Comparison of ENCODE assay signal across 20 cellular contexts in genomic region chr4:183321079-183321478, GRCh38. TPM values are rescaled to one million over a fixed set of nuclear protein-coding genes. Genes with fewer than 3 reads are reported as not detected.
DNase-seq lines count a peak whose midpoint lies in the region; ATAC-seq and TF ChIP-seq lines count a peak whose summit lies in the region.
"Had no signal": no experiment of that assay in that cellular context is flagged by ENCODE, and none has a peak within 500 bp of the region (broad histone marks: within the 10 kb centered on the region; RNA-seq: fewer than 3 reads in every experiment).

No MANE protein-coding gene starts in this region.

- H3K4me1 ChIP-seq in right atrium auricular region = no peaks in the 10 kb centered on the region
- H3K4me1 ChIP-seq: spleen, suprapubic skin had no signal

- H3K27ac Mint-ChIP-seq in activated CD8-positive, alpha-beta memory T cell treated with anti-CD3 and anti-CD28 coated beads, Interleukin-2, amount 10 ng/mL, durations not matched to agents 7 days and 5 days = peak overlapping the region; percentile 62
- H3K27ac Mint-ChIP-seq: activated T-helper 2 cell treated with anti-CD3 and anti-CD28 coated beads, Interferon-gamma antibody, Interleukin-2, Interleukin-4, amounts not matched to agents 10 μg/mL and 5 μg/mL and 100 μg/mL, durations not matched to agents 14 hours and 24 hours and 36 hours had no signal

- H3K9me3 Mint-ChIP-seq in activated CD8-positive, alpha-beta memory T cell treated with anti-CD3 and anti-CD28 coated beads, Interleukin-2, amount 10 ng/mL, durations not matched to agents 7 days and 5 days (ENCODE audit: low read depth) = peaks cover 1% of the 10 kb centered on the region
- H3K9me3 Mint-ChIP-seq: activated T-helper 2 cell treated with anti-CD3 and anti-CD28 coated beads, Interferon-gamma antibody, Interleukin-2, Interleukin-4, amounts not matched to agents 10 μg/mL and 5 μg/mL and 100 μg/mL, durations not matched to agents 14 hours and 24 hours and 36 hours had no signal

- DNase-seq in activated CD8-positive, alpha-beta memory T cell treated with anti-CD3 and anti-CD28 coated beads, Interleukin-2, amount 10 ng/mL, durations not matched to agents 7 days and 5 days = no peak
- DNase-seq in activated CD8-positive, alpha-beta memory T cell treated with anti-CD3 and anti-CD28 coated beads, Interleukin-2, amount 50 U/mL, for 4 hours = no peak
- DNase-seq in caudate nucleus (lab: John Stamatoyannopoulos, UW) = no peak
- DNase-seq in stimulated activated CD4-positive, alpha-beta T cell treated with anti-CD3 and anti-CD28 coated beads, Interleukin-15, amount 100 ng/mL, for 24 hours = no peak
- no peak for DNase-seq in right atrium auricular region (ENCODE audit: low spot score)
- DNase-seq: activated CD4-positive, alpha-beta T cell treated with anti-CD3 and anti-CD28 coated beads for 4 hours; NCI-H187 treated with DMSO at 0.1 percent for 48 hours; NCI-H748 treated with DMSO at 0.1 percent for 48 hours; RPMI8226; spleen had no signal

- H3K27ac ChIP-seq in caudate nucleus (ENCODE audit: low read depth, low read length) (peak overlapping the region; percentile 81), temporal lobe (ENCODE audit: low read depth, low read length) (peak overlapping the region; percentile 19), right atrium auricular region (no peak overlapping the region)
- H3K27ac ChIP-seq: spleen, suprapubic skin had no signal

- H3K4me3 Mint-ChIP-seq in activated CD8-positive, alpha-beta memory T cell treated with anti-CD3 and anti-CD28 coated beads, Interleukin-2, amount 10 ng/mL, durations not matched to agents 7 days and 5 days = no peak overlapping the region

- CTCF ChIA-PET in activated CD8-positive, alpha-beta memory T cell treated with anti-CD3 and anti-CD28 coated beads, Interleukin-2, amount 10 ng/mL, durations not matched to agents 7 days and 5 days (lab: Charles Lee) = no interaction called here

- H3K36me3 ChIP-seq in right atrium auricular region = no peaks in the 10 kb centered on the region

- H3K27me3 ChIP-seq in right atrium auricular region = no peaks in the 10 kb centered on the region
- H3K27me3 ChIP-seq: spleen, suprapubic skin had no signal

- H3K4me1 Mint-ChIP-seq in activated CD8-positive, alpha-beta memory T cell treated with anti-CD3 and anti-CD28 coated beads, Interleukin-2, amount 10 ng/mL, durations not matched to agents 7 days and 5 days = peaks cover 9% of the 10 kb centered on the region

- peaks cover 14% of the 10 kb centered on the region for H3K27me3 Mint-ChIP-seq in activated CD8-positive, alpha-beta memory T cell treated with anti-CD3 and anti-CD28 coated beads, Interleukin-2, amount 10 ng/mL, durations not matched to agents 7 days and 5 days

- no peaks in the 10 kb centered on the region for H3K9me3 ChIP-seq in right atrium auricular region
- H3K9me3 ChIP-seq: suprapubic skin had no signal

- no peaks in the 10 kb centered on the region for H3K36me3 Mint-ChIP-seq in activated CD8-positive, alpha-beta memory T cell treated with anti-CD3 and anti-CD28 coated beads, Interleukin-2, amount 10 ng/mL, durations not matched to agents 7 days and 5 days

- TF ChIP-seq CTCF in right atrium auricular region (IDR thresholded peaks at IDR 0.05) = no peak

- peak; percentile 33 for ATAC-seq in activated CD8-positive, alpha-beta memory T cell treated with anti-CD3 and anti-CD28 coated beads, Interleukin-2, amount 10 ng/mL, durations not matched to agents 7 days and 5 days
- ATAC-seq in HG03060 (IDR thresholded peaks at IDR 0.05; ENCODE audit: low read depth, unreplicated experiment) = peak; percentile 60
- no peak for ATAC-seq in HG02678 (IDR thresholded peaks at IDR 0.05; ENCODE audit: unreplicated experiment)

- no peak overlapping the region for H3K4me3 ChIP-seq in right atrium auricular region
- H3K4me3 ChIP-seq: spleen, suprapubic skin had no signal

RNA-seq across cellular contexts. Expression of gene CLDN22, which starts 1.0 kb away (rescaled TPM):
- total RNA-seq in activated CD8-positive, alpha-beta memory T cell treated with anti-CD3 and anti-CD28 coated beads, Interleukin-2, amount 10 ng/mL, durations not matched to agents 7 days and 5 days = not detected
- total RNA-seq in temporal lobe (not detected), right atrium auricular region (not detected)
- total RNA-seq: A673; activated T-helper 2 cell treated with anti-CD3 and anti-CD28 coated beads, Interferon-gamma antibody, Interleukin-2, Interleukin-4, amounts not matched to agents 10 μg/mL and 5 μg/mL and 100 μg/mL, durations not matched to agents 14 hours and 24 hours and 36 hours; astrocyte; LHCN-M2; osteoblast; spleen; suprapubic skin had no signal

RNA-seq across cellular contexts. Expression of gene CLDN24, which starts 1.1 kb away (rescaled TPM):
- total RNA-seq in activated CD8-positive, alpha-beta memory T cell treated with anti-CD3 and anti-CD28 coated beads, Interleukin-2, amount 10 ng/mL, durations not matched to agents 7 days and 5 days = not detected
- total RNA-seq in temporal lobe (not detected), right atrium auricular region (not detected)
- total RNA-seq: A673; activated T-helper 2 cell treated with anti-CD3 and anti-CD28 coated beads, Interferon-gamma antibody, Interleukin-2, Interleukin-4, amounts not matched to agents 10 μg/mL and 5 μg/mL and 100 μg/mL, durations not matched to agents 14 hours and 24 hours and 36 hours; astrocyte; fibroblast of villous mesenchyme; LHCN-M2; osteoblast; spleen; suprapubic skin had no signal

Comparison
In these comparisons a context has a peak if more than half of its experiments do, and no peak if none do; other contexts are left out.
1. H3K27ac ChIP-seq: peak in caudate nucleus (single experiment) and temporal lobe (single experiment); none in right atrium auricular region (0 of 2).